Comparison of ENCODE assay signal across 2 cellular contexts in the genomic region with DNA sequence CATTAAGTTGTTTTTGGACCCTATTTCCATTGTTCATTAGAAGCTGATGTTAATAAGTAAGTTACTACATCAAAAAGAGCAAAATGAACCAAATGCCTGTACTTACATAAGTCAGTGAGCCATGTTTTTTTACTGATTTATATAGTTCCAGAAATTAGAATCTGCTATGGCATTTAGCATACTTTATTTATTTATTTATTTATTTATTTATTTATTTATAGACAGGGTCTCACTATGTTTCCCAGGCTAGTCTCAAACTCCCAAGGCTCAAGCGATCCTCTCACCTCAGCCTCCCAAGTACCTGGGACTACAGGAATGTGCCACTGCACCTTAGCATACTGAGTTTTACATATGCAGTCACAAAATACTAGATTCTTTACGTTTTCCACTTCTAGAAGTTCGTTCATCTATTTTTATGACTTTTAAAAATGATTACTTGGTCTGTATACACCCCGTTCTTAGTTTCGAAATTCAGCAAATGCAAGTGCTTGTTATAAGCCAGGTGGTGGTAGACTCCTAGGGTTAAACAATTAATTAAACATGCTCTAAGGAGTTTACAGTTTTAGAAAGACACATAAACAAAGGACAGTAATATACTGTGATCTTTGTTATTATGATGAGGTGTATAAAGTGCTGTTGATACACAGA.
TF ChIP-seq lines count a peak whose summit lies in the region.

No MANE protein-coding gene starts in this region.

TF ChIP-seq in GM23338, 12 proteins besides CTCF, POLR2A, EP300 and RAD21 (continued from another document):
- TF ChIP-seq, protein P1, sequence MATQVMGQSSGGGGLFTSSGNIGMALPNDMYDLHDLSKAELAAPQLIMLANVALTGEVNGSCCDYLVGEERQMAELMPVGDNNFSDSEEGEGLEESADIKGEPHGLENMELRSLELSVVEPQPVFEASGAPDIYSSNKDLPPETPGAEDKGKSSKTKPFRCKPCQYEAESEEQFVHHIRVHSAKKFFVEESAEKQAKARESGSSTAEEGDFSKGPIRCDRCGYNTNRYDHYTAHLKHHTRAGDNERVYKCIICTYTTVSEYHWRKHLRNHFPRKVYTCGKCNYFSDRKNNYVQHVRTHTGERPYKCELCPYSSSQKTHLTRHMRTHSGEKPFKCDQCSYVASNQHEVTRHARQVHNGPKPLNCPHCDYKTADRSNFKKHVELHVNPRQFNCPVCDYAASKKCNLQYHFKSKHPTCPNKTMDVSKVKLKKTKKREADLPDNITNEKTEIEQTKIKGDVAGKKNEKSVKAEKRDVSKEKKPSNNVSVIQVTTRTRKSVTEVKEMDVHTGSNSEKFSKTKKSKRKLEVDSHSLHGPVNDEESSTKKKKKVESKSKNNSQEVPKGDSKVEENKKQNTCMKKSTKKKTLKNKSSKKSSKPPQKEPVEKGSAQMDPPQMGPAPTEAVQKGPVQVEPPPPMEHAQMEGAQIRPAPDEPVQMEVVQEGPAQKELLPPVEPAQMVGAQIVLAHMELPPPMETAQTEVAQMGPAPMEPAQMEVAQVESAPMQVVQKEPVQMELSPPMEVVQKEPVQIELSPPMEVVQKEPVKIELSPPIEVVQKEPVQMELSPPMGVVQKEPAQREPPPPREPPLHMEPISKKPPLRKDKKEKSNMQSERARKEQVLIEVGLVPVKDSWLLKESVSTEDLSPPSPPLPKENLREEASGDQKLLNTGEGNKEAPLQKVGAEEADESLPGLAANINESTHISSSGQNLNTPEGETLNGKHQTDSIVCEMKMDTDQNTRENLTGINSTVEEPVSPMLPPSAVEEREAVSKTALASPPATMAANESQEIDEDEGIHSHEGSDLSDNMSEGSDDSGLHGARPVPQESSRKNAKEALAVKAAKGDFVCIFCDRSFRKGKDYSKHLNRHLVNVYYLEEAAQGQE (IDR thresholded peaks at IDR 0.05; ENCODE audit: unreplicated experiment), result no peak
- TF ChIP-seq ZNF331 (CRISPR knock-in tag; IDR thresholded peaks at IDR 0.05; ENCODE audit: low read depth), result no peak
- TF ChIP-seq JUNB (IDR thresholded peaks at IDR 0.05; ENCODE audit: unreplicated experiment), result no peak
- no peak for TF ChIP-seq EZH2 (IDR thresholded peaks at IDR 0.05; ENCODE audit: low read depth, unreplicated experiment)
- TF ChIP-seq STAT1 (IDR thresholded peaks at IDR 0.05; ENCODE audit: unreplicated experiment), result no peak
- TF ChIP-seq, protein P2, sequence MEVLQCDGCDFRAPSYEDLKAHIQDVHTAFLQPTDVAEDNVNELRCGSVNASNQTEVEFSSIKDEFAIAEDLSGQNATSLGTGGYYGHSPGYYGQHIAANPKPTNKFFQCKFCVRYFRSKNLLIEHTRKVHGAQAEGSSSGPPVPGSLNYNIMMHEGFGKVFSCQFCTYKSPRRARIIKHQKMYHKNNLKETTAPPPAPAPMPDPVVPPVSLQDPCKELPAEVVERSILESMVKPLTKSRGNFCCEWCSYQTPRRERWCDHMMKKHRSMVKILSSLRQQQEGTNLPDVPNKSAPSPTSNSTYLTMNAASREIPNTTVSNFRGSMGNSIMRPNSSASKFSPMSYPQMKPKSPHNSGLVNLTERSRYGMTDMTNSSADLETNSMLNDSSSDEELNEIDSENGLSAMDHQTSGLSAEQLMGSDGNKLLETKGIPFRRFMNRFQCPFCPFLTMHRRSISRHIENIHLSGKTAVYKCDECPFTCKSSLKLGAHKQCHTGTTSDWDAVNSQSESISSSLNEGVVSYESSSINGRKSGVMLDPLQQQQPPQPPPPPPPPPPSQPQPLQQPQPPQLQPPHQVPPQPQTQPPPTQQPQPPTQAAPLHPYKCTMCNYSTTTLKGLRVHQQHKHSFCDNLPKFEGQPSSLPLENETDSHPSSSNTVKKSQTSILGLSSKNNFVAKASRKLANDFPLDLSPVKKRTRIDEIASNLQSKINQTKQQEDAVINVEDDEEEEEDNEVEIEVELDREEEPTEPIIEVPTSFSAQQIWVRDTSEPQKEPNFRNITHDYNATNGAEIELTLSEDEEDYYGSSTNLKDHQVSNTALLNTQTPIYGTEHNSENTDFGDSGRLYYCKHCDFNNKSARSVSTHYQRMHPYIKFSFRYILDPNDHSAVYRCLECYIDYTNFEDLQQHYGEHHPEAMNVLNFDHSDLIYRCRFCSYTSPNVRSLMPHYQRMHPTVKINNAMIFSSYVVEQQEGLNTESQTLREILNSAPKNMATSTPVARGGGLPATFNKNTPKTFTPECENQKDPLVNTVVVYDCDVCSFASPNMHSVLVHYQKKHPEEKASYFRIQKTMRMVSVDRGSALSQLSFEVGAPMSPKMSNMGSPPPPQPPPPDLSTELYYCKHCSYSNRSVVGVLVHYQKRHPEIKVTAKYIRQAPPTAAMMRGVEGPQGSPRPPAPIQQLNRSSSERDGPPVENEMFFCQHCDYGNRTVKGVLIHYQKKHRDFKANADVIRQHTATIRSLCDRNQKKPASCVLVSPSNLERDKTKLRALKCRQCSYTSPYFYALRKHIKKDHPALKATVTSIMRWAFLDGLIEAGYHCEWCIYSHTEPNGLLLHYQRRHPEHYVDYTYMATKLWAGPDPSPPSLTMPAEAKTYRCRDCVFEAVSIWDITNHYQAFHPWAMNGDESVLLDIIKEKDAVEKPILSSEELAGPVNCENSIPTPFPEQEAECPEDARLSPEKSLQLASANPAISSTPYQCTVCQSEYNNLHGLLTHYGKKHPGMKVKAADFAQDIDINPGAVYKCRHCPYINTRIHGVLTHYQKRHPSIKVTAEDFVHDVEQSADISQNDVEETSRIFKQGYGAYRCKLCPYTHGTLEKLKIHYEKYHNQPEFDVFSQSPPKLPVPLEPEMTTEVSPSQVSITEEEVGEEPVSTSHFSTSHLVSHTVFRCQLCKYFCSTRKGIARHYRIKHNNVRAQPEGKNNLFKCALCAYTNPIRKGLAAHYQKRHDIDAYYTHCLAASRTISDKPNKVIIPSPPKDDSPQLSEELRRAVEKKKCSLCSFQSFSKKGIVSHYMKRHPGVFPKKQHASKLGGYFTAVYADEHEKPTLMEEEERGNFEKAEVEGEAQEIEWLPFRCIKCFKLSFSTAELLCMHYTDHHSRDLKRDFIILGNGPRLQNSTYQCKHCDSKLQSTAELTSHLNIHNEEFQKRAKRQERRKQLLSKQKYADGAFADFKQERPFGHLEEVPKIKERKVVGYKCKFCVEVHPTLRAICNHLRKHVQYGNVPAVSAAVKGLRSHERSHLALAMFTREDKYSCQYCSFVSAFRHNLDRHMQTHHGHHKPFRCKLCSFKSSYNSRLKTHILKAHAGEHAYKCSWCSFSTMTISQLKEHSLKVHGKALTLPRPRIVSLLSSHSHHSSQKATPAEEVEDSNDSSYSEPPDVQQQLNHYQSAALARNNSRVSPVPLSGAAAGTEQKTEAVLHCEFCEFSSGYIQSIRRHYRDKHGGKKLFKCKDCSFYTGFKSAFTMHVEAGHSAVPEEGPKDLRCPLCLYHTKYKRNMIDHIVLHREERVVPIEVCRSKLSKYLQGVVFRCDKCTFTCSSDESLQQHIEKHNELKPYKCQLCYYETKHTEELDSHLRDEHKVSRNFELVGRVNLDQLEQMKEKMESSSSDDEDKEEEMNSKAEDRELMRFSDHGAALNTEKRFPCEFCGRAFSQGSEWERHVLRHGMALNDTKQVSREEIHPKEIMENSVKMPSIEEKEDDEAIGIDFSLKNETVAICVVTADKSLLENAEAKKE (CRISPR knock-in tag; IDR thresholded peaks at IDR 0.05), result no peak

TF ChIP-seq in WTC11, 78 proteins besides CTCF, POLR2A, EP300 and RAD21 (continued from another document):
- TF ChIP-seq, protein P3, sequence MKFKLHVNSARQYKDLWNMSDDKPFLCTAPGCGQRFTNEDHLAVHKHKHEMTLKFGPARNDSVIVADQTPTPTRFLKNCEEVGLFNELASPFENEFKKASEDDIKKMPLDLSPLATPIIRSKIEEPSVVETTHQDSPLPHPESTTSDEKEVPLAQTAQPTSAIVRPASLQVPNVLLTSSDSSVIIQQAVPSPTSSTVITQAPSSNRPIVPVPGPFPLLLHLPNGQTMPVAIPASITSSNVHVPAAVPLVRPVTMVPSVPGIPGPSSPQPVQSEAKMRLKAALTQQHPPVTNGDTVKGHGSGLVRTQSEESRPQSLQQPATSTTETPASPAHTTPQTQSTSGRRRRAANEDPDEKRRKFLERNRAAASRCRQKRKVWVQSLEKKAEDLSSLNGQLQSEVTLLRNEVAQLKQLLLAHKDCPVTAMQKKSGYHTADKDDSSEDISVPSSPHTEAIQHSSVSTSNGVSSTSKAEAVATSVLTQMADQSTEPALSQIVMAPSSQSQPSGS (CRISPR knock-in tag; IDR thresholded peaks at IDR 0.05; ENCODE audit: borderline replicate concordance, low read depth), result no peak
- TF ChIP-seq CREM (CRISPR knock-in tag; IDR thresholded peaks at IDR 0.05) (no peak), IRF2 (CRISPR knock-in tag; IDR thresholded peaks at IDR 0.05; ENCODE audit: borderline replicate concordance, low read depth) (no peak), EMX1 (CRISPR knock-in tag; IDR thresholded peaks at IDR 0.05) (no peak)
- TF ChIP-seq, protein P4, sequence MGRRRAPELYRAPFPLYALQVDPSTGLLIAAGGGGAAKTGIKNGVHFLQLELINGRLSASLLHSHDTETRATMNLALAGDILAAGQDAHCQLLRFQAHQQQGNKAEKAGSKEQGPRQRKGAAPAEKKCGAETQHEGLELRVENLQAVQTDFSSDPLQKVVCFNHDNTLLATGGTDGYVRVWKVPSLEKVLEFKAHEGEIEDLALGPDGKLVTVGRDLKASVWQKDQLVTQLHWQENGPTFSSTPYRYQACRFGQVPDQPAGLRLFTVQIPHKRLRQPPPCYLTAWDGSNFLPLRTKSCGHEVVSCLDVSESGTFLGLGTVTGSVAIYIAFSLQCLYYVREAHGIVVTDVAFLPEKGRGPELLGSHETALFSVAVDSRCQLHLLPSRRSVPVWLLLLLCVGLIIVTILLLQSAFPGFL (CRISPR knock-in tag; IDR thresholded peaks at IDR 0.05; ENCODE audit: borderline replicate concordance), result no peak
TF ChIP-seq in WTC11: peak in this region for 0.
